Comparison of ENCODE assay signal across 9 cellular contexts in the genomic region with DNA sequence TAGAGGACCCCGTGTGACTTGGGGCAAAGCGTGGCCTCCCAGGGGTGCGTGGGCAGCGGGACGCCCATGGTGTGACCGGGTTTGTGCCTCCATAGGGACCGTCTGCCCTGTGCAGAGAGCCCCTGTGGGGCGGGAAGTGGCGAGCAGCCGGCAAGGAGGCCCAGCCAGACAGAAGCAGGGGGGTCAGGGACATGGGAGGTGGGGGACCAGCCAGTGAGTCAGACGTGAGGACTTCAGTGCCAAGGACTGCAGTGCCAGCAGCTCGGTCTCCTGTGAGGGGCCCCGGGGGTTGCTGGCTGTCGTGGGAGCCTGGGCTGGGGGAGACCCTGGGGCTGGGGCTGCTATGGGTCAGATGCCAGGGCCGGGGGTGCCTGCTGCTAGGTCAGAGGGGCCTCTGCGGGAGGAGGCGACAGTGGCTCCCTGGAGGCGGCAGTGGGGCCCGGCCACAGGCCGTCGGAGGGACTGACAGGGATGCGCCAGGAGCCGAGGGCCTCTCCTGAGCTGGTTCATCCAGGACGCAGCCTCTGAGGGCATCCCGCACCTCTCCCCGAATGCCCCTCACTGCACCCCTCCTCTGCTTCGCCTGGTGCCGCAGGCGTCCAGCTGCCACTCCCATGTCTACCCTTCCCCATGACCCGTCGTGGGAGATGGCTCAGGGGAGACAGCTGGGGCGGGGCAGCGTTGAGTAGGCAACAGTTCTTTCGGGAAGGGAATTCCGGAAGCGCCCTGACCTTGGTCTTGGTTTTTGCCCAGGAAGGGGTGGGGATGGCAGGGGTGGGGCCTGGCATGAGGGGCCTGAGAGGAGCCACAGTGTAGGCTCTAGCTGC.
A peak's percentile ranks its signal among the peaks of the same experiment; 100 is the strongest.
DNase-seq lines count a peak whose midpoint lies in the region; ATAC-seq and TF ChIP-seq lines count a peak whose summit lies in the region.
"Had no signal": no experiment of that assay in that cellular context is flagged by ENCODE, and none has a peak within 500 bp of the region (broad histone marks: within the 10 kb centered on the region; RNA-seq: fewer than 3 reads in every experiment).

No MANE protein-coding gene starts in this region.

- peak overlapping the region; percentile 33 for H3K4me3 ChIP-seq in fibroblast of the aortic adventitia (ENCODE audit: low read depth, low read length)

- H3K27me3 Mint-ChIP-seq in T-helper 2 cell treated with Interferon-gamma antibody and Interleukin-4, amounts not matched to agents 5 μg/mL and 100 μg/mL, for 36 hours (ENCODE audit: low read depth): no peaks in the 10 kb centered on the region

- H3K4me1 Mint-ChIP-seq in T-helper 2 cell treated with Interferon-gamma antibody and Interleukin-4, amounts not matched to agents 5 μg/mL and 100 μg/mL, for 36 hours (ENCODE audit: low read depth): no peaks in the 10 kb centered on the region

- DNase-seq in GM03348 (ENCODE audit: low spot score) (peak; percentile 83), SW480 (ENCODE audit: low spot score) (peak; percentile 32), fibroblast of the aortic adventitia (ENCODE audit: low read depth) (peak; percentile 70), pulmonary artery endothelial cell (ENCODE audit: low read depth, low spot score) (peak; percentile 29)
- no peak for DNase-seq in T-helper 2 cell treated with Interferon-gamma antibody and Interleukin-4, amounts not matched to agents 5 μg/mL and 100 μg/mL, for 36 hours (ENCODE audit: low spot score)
- DNase-seq in NK-92 treated with Interleukin-12 subunit alpha and Interleukin-12 subunit beta, amount 100 ng/mL, for 24 hours (lab: John Stamatoyannopoulos, UW): no peak

- no peak for ATAC-seq in GM18909 (IDR thresholded peaks at IDR 0.05; ENCODE audit: poor library complexity, unreplicated experiment)
- ATAC-seq in GM21390 (IDR thresholded peaks at IDR 0.05; ENCODE audit: unreplicated experiment): no peak

- no peak overlapping the region for H3K27ac Mint-ChIP-seq in T-helper 2 cell treated with Interferon-gamma antibody and Interleukin-4, amounts not matched to agents 5 μg/mL and 100 μg/mL, for 36 hours

- H3K9me3 Mint-ChIP-seq in T-helper 2 cell treated with Interferon-gamma antibody and Interleukin-4, amounts not matched to agents 5 μg/mL and 100 μg/mL, for 36 hours: no peaks in the 10 kb centered on the region
- H3K9me3 Mint-ChIP-seq: neural crest cell had no signal

- peaks cover 11% of the 10 kb centered on the region for H3K36me3 Mint-ChIP-seq in T-helper 2 cell treated with Interferon-gamma antibody and Interleukin-4, amounts not matched to agents 5 μg/mL and 100 μg/mL, for 36 hours (ENCODE audit: low read depth)

- TF ChIP-seq CTCF in fibroblast of the aortic adventitia (IDR thresholded peaks at IDR 0.05; ENCODE audit: insufficient read depth, low read length): no peak

- H3K4me3 Mint-ChIP-seq in T-helper 2 cell treated with Interferon-gamma antibody and Interleukin-4, amounts not matched to agents 5 μg/mL and 100 μg/mL, for 36 hours: no peak overlapping the region
- H3K4me3 Mint-ChIP-seq: neural crest cell had no signal

Comparison
In these comparisons a context has a peak if more than half of its experiments do, and no peak if none do; other contexts are left out.
1. DNase-seq: peak in GM03348 (single experiment), SW480 (single experiment), fibroblast of the aortic adventitia (single experiment) and pulmonary artery endothelial cell (single experiment); none in T-helper 2 cell treated with Interferon-gamma antibody and Interleukin-4, amounts not matched to agents 5 μg/mL and 100 μg/mL, for 36 hours (single experiment) and NK-92 treated with Interleukin-12 subunit alpha and Interleukin-12 subunit beta, amount 100 ng/mL, for 24 hours (single experiment).